ENCODE assay signal across 12 cellular contexts in the genomic region with DNA sequence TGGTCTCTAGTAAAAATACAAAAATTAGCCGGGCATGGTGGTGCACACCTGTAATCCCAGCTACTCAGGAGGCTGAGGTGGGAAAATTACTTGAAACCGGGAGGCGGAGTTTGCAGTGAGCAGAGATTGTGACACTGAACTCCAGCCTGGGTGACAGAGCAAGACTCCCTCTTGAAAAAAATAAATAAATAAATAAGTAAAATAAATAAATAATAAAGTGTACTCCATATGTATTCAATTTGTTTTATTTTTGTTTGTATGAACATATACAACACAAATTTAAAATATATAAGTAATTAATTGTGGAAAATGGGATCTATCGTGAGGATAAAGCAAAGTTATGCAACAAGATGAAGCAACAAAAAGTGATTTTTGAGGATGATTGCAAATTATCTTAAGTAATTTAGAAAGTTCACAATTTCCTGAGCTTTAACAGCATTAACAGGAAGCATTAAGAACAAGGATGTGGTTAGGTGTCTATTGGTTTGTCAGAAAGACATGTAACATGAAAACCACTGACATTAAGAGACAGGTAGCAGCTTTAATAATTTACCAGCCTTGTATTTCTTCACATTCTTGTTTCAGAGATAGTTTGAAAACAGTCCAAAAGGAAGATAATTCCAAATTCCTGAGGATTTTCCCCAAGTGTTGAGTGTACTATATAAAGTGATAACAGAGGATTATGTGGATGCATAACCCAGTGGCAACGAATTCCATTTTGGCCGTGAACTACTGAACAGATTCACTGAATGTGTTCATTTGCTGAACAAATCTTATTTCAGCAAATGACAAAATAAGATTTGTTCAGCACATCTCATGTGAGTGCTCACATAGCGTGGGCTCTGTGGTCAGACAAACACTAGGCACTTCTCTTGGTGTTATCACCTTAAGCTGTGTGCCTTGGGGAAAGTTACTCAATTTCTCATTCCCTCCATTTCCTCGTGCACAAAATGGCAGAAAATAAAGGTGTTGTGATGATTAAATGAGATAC.
A peak's percentile ranks its signal among the peaks of the same experiment; 100 is the strongest.
DNase-seq lines count a peak whose midpoint lies in the region; ATAC-seq and TF ChIP-seq lines count a peak whose summit lies in the region.
"Had no signal": no experiment of that assay in that cellular context is flagged by ENCODE, and none has a peak within 500 bp of the region (broad histone marks: within the 10 kb centered on the region; RNA-seq: fewer than 3 reads in every experiment).

No MANE protein-coding gene starts in this region.

- peaks cover 52% of the 10 kb centered on the region for H3K36me3 Mint-ChIP-seq in activated B cell treated with CpG ODN at 0.5 μM for 24 hours (ENCODE audit: low read depth)

- H3K4me3 Mint-ChIP-seq in activated B cell treated with CpG ODN at 0.5 μM for 24 hours: peak overlapping the region; percentile 45

- no peaks in the 10 kb centered on the region for H3K36me3 ChIP-seq in neutrophil
- H3K36me3 ChIP-seq: ascending aorta had no signal

- ATAC-seq in GM18858 (IDR thresholded peaks at IDR 0.05; ENCODE audit: unreplicated experiment) (peak; percentile 48), HG03175 (IDR thresholded peaks at IDR 0.05; ENCODE audit: unreplicated experiment) (peak; percentile 73), activated B cell treated with CpG ODN at 0.5 μM for 24 hours (ENCODE audit: low read depth) (peak; percentile 43), GM18519 (IDR thresholded peaks at IDR 0.05; ENCODE audit: low FRiP score, unreplicated experiment) (no peak)
- ATAC-seq: SK-N-SH treated with all-trans-retinoic acid at 6 μM for 48 hours had no signal

- peaks cover 27% of the 10 kb centered on the region for H3K9me3 Mint-ChIP-seq in activated B cell treated with CpG ODN at 0.5 μM for 24 hours

- DNase-seq in activated B cell treated with CpG ODN at 0.5 μM for 24 hours (no peak), dedifferentiated amniotic fluid mesenchymal stem cell (ENCODE audit: extremely low spot score) (no peak), NCI-H1092 treated with DMSO at 0.1 percent for 48 hours (lab: John Stamatoyannopoulos, UW) (no peak)
- DNase-seq in stimulated activated CD4-positive, alpha-beta T cell treated with anti-CD3 and anti-CD28 coated beads, Interleukin-15, amount 100 ng/mL, for 24 hours: no peak
- DNase-seq: foreskin fibroblast, NCI-H187 treated with DMSO at 0.1 percent for 48 hours had no signal

- peaks cover 19 to 51% of the 10 kb centered on the region in 2 experiments for H3K4me1 ChIP-seq in neutrophil (ENCODE audit: control insufficient read depth in 1 of 2, insufficient read depth in 1 of 2, low read depth in 1 of 2, low read length in 1 of 2)
- H3K4me1 ChIP-seq: ascending aorta had no signal

- POLR2A ChIA-PET in activated B cell treated with CpG ODN at 0.5 μM for 24 hours (lab: Charles Lee): interaction anchor here (0.5 to 2.2 kb wide), 26 partner anchors 8 to 249 kb away, joined by 3 to 23 read pairs (median 5); partner anchors contain the start of genes AMN1, ETFBKMT and RESF1

- peaks cover 7% of the 10 kb centered on the region for H3K9me3 ChIP-seq in neutrophil
- H3K9me3 ChIP-seq: ascending aorta had no signal

- no peak for TF ChIP-seq CTCF in activated B cell treated with CpG ODN at 0.5 μM for 24 hours (IDR thresholded peaks at IDR 0.05)
- no peak for TF ChIP-seq CTCF in neutrophil (IDR thresholded peaks at IDR 0.05)

- H3K27ac Mint-ChIP-seq in activated B cell treated with CpG ODN at 0.5 μM for 24 hours: peak overlapping the region; percentile 82

- H3K27me3 ChIP-seq in neutrophil: no peaks in the 10 kb centered on the region
- H3K27me3 ChIP-seq: ascending aorta had no signal

- no peaks in the 10 kb centered on the region for H3K27me3 Mint-ChIP-seq in activated B cell treated with CpG ODN at 0.5 μM for 24 hours

- H3K4me3 ChIP-seq in neutrophil (ENCODE audit: low read depth in 1 of 2, low read length in 1 of 2): peak overlapping the region in 1 of 2 experiments; percentile 14
- H3K4me3 ChIP-seq: ascending aorta had no signal

- H3K4me1 Mint-ChIP-seq in activated B cell treated with CpG ODN at 0.5 μM for 24 hours: peaks cover 71% of the 10 kb centered on the region

- intact Hi-C loops in activated B cell treated with CpG ODN at 0.5 μM for 24 hours (cut with micrococcal nuclease): loop anchor here (10.0 kb wide), 1 partner anchor 486 kb away; no protein-coding TSS in a partner anchor

- peak overlapping the region; percentile 91 for H3K27ac ChIP-seq in neutrophil
- H3K27ac ChIP-seq: ascending aorta had no signal

- CTCF ChIA-PET in activated B cell treated with CpG ODN at 0.5 μM for 24 hours (lab: Charles Lee): interaction anchor here (1.2 kb wide), 1 partner anchor 13 kb away, joined by 3 read pairs; no protein-coding TSS in a partner anchor
